ENCODE assay signal across 8 cellular contexts in genomic region chr12:49553512-49554088, GRCh38.
DNase-seq lines count a peak whose midpoint lies in the region; TF ChIP-seq lines count a peak whose summit lies in the region.

No MANE protein-coding gene starts in this region.

- in situ Hi-C loops in brain microvascular endothelial cell (cut with HindIII; ENCODE audit: low pct_ligation_motif_present, low sequenced_read_pairs) = no loop called here

- no peaks in the 10 kb centered on the region for H3K27me3 ChIP-seq in brain microvascular endothelial cell (replicated peaks)

- TF ChIP-seq CTCF in GM12864 (IDR thresholded peaks at IDR 0.05; ENCODE audit: low read depth, low read length, missing control alignments) = peak; percentile 57
- TF ChIP-seq CTCF in brain microvascular endothelial cell (IDR thresholded peaks at IDR 0.05; ENCODE audit: low read depth, low read length, missing control alignments) = peak; percentile 64
- peak; percentile 31 to 46 (median 38) for TF ChIP-seq CTCF in nephron (IDR thresholded peaks at IDR 0.05; ENCODE audit: unreplicated experiment in 3 of 3)

- peaks cover 4% of the 10 kb centered on the region for H3K36me3 Mint-ChIP-seq in nephron (ENCODE audit: low read depth)

- H3K27ac Mint-ChIP-seq in nephron = peak overlapping the region in 2 of 3 experiments; percentile 3 to 34

- no peaks in the 10 kb centered on the region for H3K9me3 Mint-ChIP-seq in nephron

- no peak overlapping the region for H3K4me3 Mint-ChIP-seq in nephron

- H3K36me3 ChIP-seq in brain microvascular endothelial cell (replicated peaks) = peaks cover 19% of the 10 kb centered on the region

- DNase-seq in 8988T (peak; percentile 81), GM12864 (ENCODE audit: low read depth) (no peak), NCI-H2196 (lab: John Stamatoyannopoulos, UW; ENCODE audit: unreplicated experiment) (peak; percentile 63), brain microvascular endothelial cell (no peak), GF-D8 (lab: John Stamatoyannopoulos, UW) (no peak), MV-4-11 (lab: John Stamatoyannopoulos, UW) (no peak)
- DNase-seq in activated effector memory CD4-positive, alpha-beta T cell treated with anti-CD3 and anti-CD28 coated beads, Interleukin-2, amount 50 U/mL, for 16 hours = no peak

- H3K4me3 ChIP-seq in GM12864 (ENCODE audit: low read depth, low read length) (no peak overlapping the region), brain microvascular endothelial cell (ENCODE audit: low read depth, low read length) (no peak overlapping the region)

- peaks cover 38% of the 10 kb centered on the region for H3K27me3 Mint-ChIP-seq in nephron (ENCODE audit: low read depth)

- no peaks in the 10 kb centered on the region for H3K4me1 Mint-ChIP-seq in nephron

- no peak overlapping the region for H3K27ac ChIP-seq in brain microvascular endothelial cell

Comparison
In these comparisons a context has a peak if more than half of its experiments do, and no peak if none do; other contexts are left out.
1. DNase-seq: peak in 8988T (single experiment) and NCI-H2196 (single experiment); none in GM12864 (single experiment), brain microvascular endothelial cell (single experiment), GF-D8 (single experiment), MV-4-11 (single experiment) and activated effector memory CD4-positive, alpha-beta T cell treated with anti-CD3 and anti-CD28 coated beads, Interleukin-2, amount 50 U/mL, for 16 hours (single experiment).
2. Peak in every context shown above with its lines, with median percentiles within 50 percentile points of each other: CTCF ChIP-seq.